19 cellular contexts compared by ENCODE assay signal in the genomic region with DNA sequence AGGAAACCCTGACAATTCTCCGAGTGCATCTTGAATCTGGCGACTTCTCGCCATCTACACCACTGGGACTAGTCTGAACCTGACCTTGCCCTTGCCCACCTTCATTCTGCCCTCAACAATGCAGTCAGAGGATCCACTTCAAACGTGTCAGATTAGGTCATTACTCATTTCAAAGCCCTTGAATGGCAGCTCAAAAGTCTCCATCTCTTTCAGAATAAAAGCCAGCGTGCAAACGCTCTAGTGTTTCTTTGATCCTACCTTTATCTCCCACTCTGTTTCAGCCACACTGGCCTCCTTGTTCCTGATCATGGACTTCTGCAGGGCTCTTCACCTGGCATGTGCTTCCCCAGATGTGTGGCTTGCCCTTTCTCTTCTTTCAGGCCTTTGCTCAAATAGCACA. TPM values are rescaled to one million over a fixed set of nuclear protein-coding genes. Genes with fewer than 3 reads are reported as not detected.
A peak's percentile ranks its signal among the peaks of the same experiment; 100 is the strongest.
DNase-seq lines count a peak whose midpoint lies in the region; ATAC-seq, FAIRE-seq and TF ChIP-seq lines count a peak whose summit lies in the region.
"Had no signal": no experiment of that assay in that cellular context is flagged by ENCODE, and none has a peak within 500 bp of the region (broad histone marks: within the 10 kb centered on the region; RNA-seq: fewer than 3 reads in every experiment).

No MANE protein-coding gene starts in this region.

- peaks cover 2% of the 10 kb centered on the region for H3K4me1 Mint-ChIP-seq in activated CD8-positive, alpha-beta memory T cell treated with anti-CD3 and anti-CD28 coated beads, Interleukin-2, amount 10 ng/mL, durations not matched to agents 7 days and 5 days

- no peaks in the 10 kb centered on the region for H3K36me3 ChIP-seq in bronchial epithelial cell (ENCODE audit: control insufficient read depth, insufficient read depth, low read length)

- no peak overlapping the region for H3K4me3 Mint-ChIP-seq in activated CD8-positive, alpha-beta memory T cell treated with anti-CD3 and anti-CD28 coated beads, Interleukin-2, amount 10 ng/mL, durations not matched to agents 7 days and 5 days

- ATAC-seq in activated CD8-positive, alpha-beta memory T cell treated with anti-CD3 and anti-CD28 coated beads, Interleukin-2, amount 10 ng/mL, durations not matched to agents 7 days and 5 days: no peak

- CTCF ChIA-PET in activated CD8-positive, alpha-beta memory T cell treated with anti-CD3 and anti-CD28 coated beads, Interleukin-2, amount 10 ng/mL, durations not matched to agents 7 days and 5 days (lab: Charles Lee): no interaction called here

- H3K27ac Mint-ChIP-seq in activated CD8-positive, alpha-beta memory T cell treated with anti-CD3 and anti-CD28 coated beads, Interleukin-2, amount 10 ng/mL, durations not matched to agents 7 days and 5 days: no peak overlapping the region

- no peak overlapping the region for H3K4me3 ChIP-seq in bronchial epithelial cell (ENCODE audit: low read depth, low read length)

- no peaks in the 10 kb centered on the region for H3K36me3 Mint-ChIP-seq in activated CD8-positive, alpha-beta memory T cell treated with anti-CD3 and anti-CD28 coated beads, Interleukin-2, amount 10 ng/mL, durations not matched to agents 7 days and 5 days

- H3K9me3 Mint-ChIP-seq in activated CD8-positive, alpha-beta memory T cell treated with anti-CD3 and anti-CD28 coated beads, Interleukin-2, amount 10 ng/mL, durations not matched to agents 7 days and 5 days (ENCODE audit: low read depth): no peaks in the 10 kb centered on the region

- no peak for TF ChIP-seq CTCF in bronchial epithelial cell (IDR thresholded peaks at IDR 0.05; ENCODE audit: insufficient read depth, low read length, severe bottlenecking)

- peaks cover 16% of the 10 kb centered on the region for H3K27me3 Mint-ChIP-seq in activated CD8-positive, alpha-beta memory T cell treated with anti-CD3 and anti-CD28 coated beads, Interleukin-2, amount 10 ng/mL, durations not matched to agents 7 days and 5 days

- peak; percentile 14 for DNase-seq in NCI-H82 (lab: John Stamatoyannopoulos, UW)
- no peak for DNase-seq in NCI-H82 treated with DMSO at 0.1 percent for 48 hours (lab: John Stamatoyannopoulos, UW; ENCODE audit: unreplicated experiment)
- peak; percentile 28 for DNase-seq in NCI-H1105 (lab: John Stamatoyannopoulos, UW)
- DNase-seq in NCI-H2227 treated with DMSO at 0.1 percent for 48 hours (lab: John Stamatoyannopoulos, UW): peak; percentile 29
- peak; percentile 12 for DNase-seq in bronchial epithelial cell (ENCODE audit: low read depth)
- DNase-seq in hippocampal formation (lab: John Stamatoyannopoulos, UW): no peak
- no peak for DNase-seq in activated CD8-positive, alpha-beta memory T cell treated with anti-CD3 and anti-CD28 coated beads, Interleukin-2, amount 10 ng/mL, durations not matched to agents 7 days and 5 days
- DNase-seq in putamen (ENCODE audit: low spot score): no peak
- DNase-seq: Calu3, KBM-7, NCI-H187 treated with DMSO at 0.1 percent for 48 hours, SK-N-SH, SW 1271 had no signal

- no peaks in the 10 kb centered on the region for H3K27me3 ChIP-seq in bronchial epithelial cell (ENCODE audit: control insufficient read depth, insufficient read depth, low read length)

- FAIRE-seq in bronchial epithelial cell (lab: Jason Lieb, UNC): no peak
- FAIRE-seq: H54 had no signal

RNA-seq across cellular contexts. Expression of a gene that starts 31.3 kb away (rescaled TPM):
- 29.0 and 36.4 TPM in 2 replicates for total RNA-seq in bronchial epithelial cell
- 1 to 10 TPM; 7.9 to 9.3 TPM for total RNA-seq in activated CD8-positive, alpha-beta memory T cell treated with anti-CD3 and anti-CD28 coated beads, Interleukin-2, amount 10 ng/mL, durations not matched to agents 7 days and 5 days

RNA-seq across cellular contexts. Expression of a gene that starts 55.7 kb away (rescaled TPM):
- not detected in 2 replicates for total RNA-seq in bronchial epithelial cell
- total RNA-seq in activated CD8-positive, alpha-beta memory T cell treated with anti-CD3 and anti-CD28 coated beads, Interleukin-2, amount 10 ng/mL, durations not matched to agents 7 days and 5 days: not detected
- total RNA-seq: A172, Calu3, HT1080, LHCN-M2, MCF 10A, NCI-H460 had no signal

Comparison
In these comparisons a context has a peak if more than half of its experiments do, and no peak if none do; other contexts are left out.
1. DNase-seq: peak in NCI-H82 (single experiment), NCI-H1105 (single experiment), NCI-H2227 treated with DMSO at 0.1 percent for 48 hours (single experiment) and bronchial epithelial cell (single experiment); none in NCI-H82 treated with DMSO at 0.1 percent for 48 hours (single experiment), hippocampal formation (0 of 2), activated CD8-positive, alpha-beta memory T cell treated with anti-CD3 and anti-CD28 coated beads, Interleukin-2, amount 10 ng/mL, durations not matched to agents 7 days and 5 days (single experiment) and putamen (single experiment).